Comparison of ENCODE assay signal across 21 cellular contexts in the genomic region with DNA sequence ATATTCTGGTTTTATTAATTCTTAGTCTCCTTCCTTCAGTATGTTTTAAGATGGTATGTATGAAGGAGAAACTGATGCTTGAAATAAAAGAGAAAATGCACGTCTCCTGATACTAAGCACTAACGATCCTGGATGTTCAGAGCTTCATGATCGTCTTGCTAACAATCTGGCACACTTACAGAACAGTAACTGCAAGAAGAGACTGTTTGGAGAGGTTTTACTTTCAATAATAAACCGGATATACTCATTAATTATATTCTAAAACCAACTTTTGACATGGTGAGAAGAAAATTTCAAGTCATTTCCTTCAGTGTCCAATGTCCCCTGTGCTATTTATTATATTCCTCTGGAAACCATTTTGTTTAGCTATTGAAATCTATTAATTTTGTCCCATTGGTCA.
A peak's percentile ranks its signal among the peaks of the same experiment; 100 is the strongest.
DNase-seq lines count a peak whose midpoint lies in the region; ATAC-seq, FAIRE-seq and TF ChIP-seq lines count a peak whose summit lies in the region.
"Had no signal": no experiment of that assay in that cellular context is flagged by ENCODE, and none has a peak within 500 bp of the region (broad histone marks: within the 10 kb centered on the region; RNA-seq: fewer than 3 reads in every experiment).

No MANE protein-coding gene starts in this region.

- no peak for TF ChIP-seq CTCF in MM.1S (IDR thresholded peaks at IDR 0.05; ENCODE audit: low read length)
- TF ChIP-seq CTCF in GM12878 (IDR thresholded peaks at IDR 0.05 in 2 of 3, conservative IDR thresholded peaks at IDR 0.05 in 1 of 3; ENCODE audit: control insufficient read depth in 2 of 3, extremely low read depth in 1 of 3, insufficient read depth in 1 of 3, low read depth in 3 of 3, low read length in 3 of 3) = no peak
- no peak for TF ChIP-seq CTCF in gastroesophageal sphincter (IDR thresholded peaks at IDR 0.05)

- no peak overlapping the region for H3K9ac ChIP-seq in MM.1S (ENCODE audit: low read length)
- no peak overlapping the region for H3K9ac ChIP-seq in GM12878 (ENCODE audit: control insufficient read depth, insufficient read depth, low read length)
- H3K9ac ChIP-seq: BLaER1 had no signal

- CTCF ChIA-PET in GM12878 (lab: Yijun Ruan, JAX) = no interaction called here

- no peak for TF ChIP-seq RAD21 in GM12878 (IDR thresholded peaks at IDR 0.05; ENCODE audit: insufficient read depth, low read depth, low read length)

- WGBS in GM12878 (ENCODE audit: insufficient coverage, insufficient replicate concordance, low lambda C conversion rate, missing lambda C conversion rate) = 0% methylated on average over 4 of the region's 4 CpGs
- 47 to 70% methylated on average over 4 of the region's 4 CpGs for WGBS in gastroesophageal sphincter (ENCODE audit: low coverage in 1 of 2), 2 donors

- RAD21 ChIA-PET in GM12878 (lab: Charles Lee; ENCODE audit: unreplicated experiment) = no interaction called here

- H3K4me1 ChIP-seq in MM.1S (ENCODE audit: low read length) (0 out of 2 replicates have a peak, but pooled peaks cover 7% of the 10 kb centered on the region), GM12878 (ENCODE audit: control insufficient read depth, insufficient read depth, low read length) (no peaks in the 10 kb centered on the region), gastroesophageal sphincter (no peaks in the 10 kb centered on the region)
- H3K4me1 ChIP-seq: BE2C, BLaER1 had no signal

- no peaks in the 10 kb centered on the region for H3K79me2 ChIP-seq in MM.1S (ENCODE audit: low read length)
- H3K79me2 ChIP-seq in GM12878 (ENCODE audit: control insufficient read depth, insufficient read depth, low read length) = no peaks in the 10 kb centered on the region

- no TSS peak for BruUV-seq in GM12878 (replicated peaks; lab: Mats Ljungman, UMichigan)

- POLR2A ChIA-PET in GM12878 (lab: Charles Lee) = no interaction called here

- H3K27me3 ChIP-seq in MM.1S (replicated peaks; ENCODE audit: insufficient read depth, low read length) = no peaks in the 10 kb centered on the region
- H3K27me3 ChIP-seq in GM12878 (replicated peaks in 1 of 2; ENCODE audit: control insufficient read depth in 2 of 2, insufficient read depth in 2 of 2, low read length in 1 of 2) = no peaks in the 10 kb centered on the region
- no peaks in the 10 kb centered on the region for H3K27me3 ChIP-seq in gastroesophageal sphincter
- H3K27me3 ChIP-seq: BE2C, BLaER1 had no signal

- TF ChIP-seq EP300 in GM12878 (IDR thresholded peaks at IDR 0.05; ENCODE audit: borderline replicate concordance in 1 of 2, control insufficient read depth in 1 of 2, low read depth in 2 of 2, low read length in 2 of 2) (no peak), gastroesophageal sphincter (IDR thresholded peaks at IDR 0.05) (no peak)

- no peak for FAIRE-seq in GM12878 (lab: Jason Lieb, UNC)
- FAIRE-seq: A204.1, GM12891 had no signal

- TF ChIP-seq POLR2A in GM12878 (IDR thresholded peaks at IDR 0.05; ENCODE audit: low read depth, low read length) (no peak), gastroesophageal sphincter (IDR thresholded peaks at IDR 0.05) (no peak)

- H2AFZ ChIP-seq in MM.1S (ENCODE audit: low read length) (0 out of 2 replicates have a peak overlapping the region, but pooled peaks have one; percentile 13), GM12878 (ENCODE audit: control insufficient read depth, low read depth, low read length) (no peak overlapping the region)

- H3F3A ChIP-seq in MM.1S (ENCODE audit: insufficient read depth, low read length) = no peaks in the 10 kb centered on the region

- H3K4me3 ChIP-seq in MM.1S (ENCODE audit: low read length) = no peak overlapping the region
- no peak overlapping the region for H3K4me3 ChIP-seq in GM12878
- H3K4me3 ChIP-seq in gastroesophageal sphincter = no peak overlapping the region
- H3K4me3 ChIP-seq: BLaER1 had no signal

- H3K27ac ChIP-seq in MM.1S (ENCODE audit: low read length) (no peak overlapping the region), GM12878 (ENCODE audit: control insufficient read depth, insufficient read depth) (no peak overlapping the region), gastroesophageal sphincter (no peak overlapping the region)
- H3K27ac ChIP-seq: BLaER1 had no signal

- H3K9me3 ChIP-seq in MM.1S (replicated peaks; ENCODE audit: insufficient read depth, low read length) (no peaks in the 10 kb centered on the region), GM12878 (replicated peaks; ENCODE audit: control insufficient read depth, insufficient read depth, low read length) (no peaks in the 10 kb centered on the region), gastroesophageal sphincter (no peaks in the 10 kb centered on the region)
- H3K9me3 ChIP-seq: BE2C, BLaER1 had no signal

- no peaks in the 10 kb centered on the region for H3K9me2 ChIP-seq in MM.1S (replicated peaks; ENCODE audit: insufficient read depth, low read length)

- in situ Hi-C loops in GM12878 (cut with MboI) = no loop called here

- H3K36me3 ChIP-seq in MM.1S (replicated peaks; ENCODE audit: insufficient read depth, low read length) = no peaks in the 10 kb centered on the region
- no peaks in the 10 kb centered on the region for H3K36me3 ChIP-seq in GM12878 (ENCODE audit: control insufficient read depth in 2 of 2, insufficient read depth in 2 of 2, low read length in 1 of 2)
- no peaks in the 10 kb centered on the region for H3K36me3 ChIP-seq in gastroesophageal sphincter
- H3K36me3 ChIP-seq: BE2C, BLaER1 had no signal

- peak; percentile 55 for DNase-seq in MM.1S
- DNase-seq in GM12878 (ENCODE audit: low read depth, low spot score) = no peak
- DNase-seq in EL = no peak
- DNase-seq in DMS79 treated with DMSO at 0.1 percent for 48 hours (lab: John Stamatoyannopoulos, UW) = no peak
- DNase-seq: 8988T; ACHN; BE2C; C1 segment of cervical spinal cord; CD4-positive, alpha-beta memory T cell; CD4-positive, CD25-positive, alpha-beta regulatory T cell; CD8-positive, alpha-beta memory T cell; COR-L47; DMS 273 treated with DMSO at 0.1 percent for 48 hours; DMS153; DMS53; DMS79; GDM1 had no signal

- SMC1A ChIA-PET in GM12878 (lab: Charles Lee; ENCODE audit: uncharacterized antibody, unreplicated experiment) = no interaction called here

- peak; percentile 31; the same call in 2 of the 3 replicates for ATAC-seq in GM12878
- ATAC-seq in gastroesophageal sphincter = no peak

- intact Hi-C loops in GM12878 (cut with micrococcal nuclease; ENCODE audit: unreplicated experiment) = no loop called here

- no peaks in the 10 kb centered on the region for H4K20me1 ChIP-seq in MM.1S (ENCODE audit: insufficient read depth, low read length)
- H4K20me1 ChIP-seq in GM12878 (ENCODE audit: control insufficient read depth, insufficient read depth) = no peaks in the 10 kb centered on the region
- H4K20me1 ChIP-seq: BLaER1 had no signal

- H3K4me2 ChIP-seq in MM.1S (ENCODE audit: low read depth, low read length) (peak overlapping the region; percentile 34), GM12878 (ENCODE audit: control insufficient read depth, insufficient read depth) (no peak overlapping the region)
- H3K4me2 ChIP-seq: BLaER1 had no signal

TF ChIP-seq in GM12878, 131 proteins besides CTCF, POLR2A, EP300 and RAD21 (continues in another document):
- TF ChIP-seq TARDBP (IDR thresholded peaks at IDR 0.05; ENCODE audit: borderline replicate concordance) (no peak), LARP7 (IDR thresholded peaks at IDR 0.05) (no peak), HDAC2 (IDR thresholded peaks at IDR 0.05) (no peak), MYC (IDR thresholded peaks at IDR 0.05; ENCODE audit: insufficient read depth, insufficient read length, insufficient replicate concordance, low read length, severe bottlenecking) (no peak)
- TF ChIP-seq, protein P1, sequence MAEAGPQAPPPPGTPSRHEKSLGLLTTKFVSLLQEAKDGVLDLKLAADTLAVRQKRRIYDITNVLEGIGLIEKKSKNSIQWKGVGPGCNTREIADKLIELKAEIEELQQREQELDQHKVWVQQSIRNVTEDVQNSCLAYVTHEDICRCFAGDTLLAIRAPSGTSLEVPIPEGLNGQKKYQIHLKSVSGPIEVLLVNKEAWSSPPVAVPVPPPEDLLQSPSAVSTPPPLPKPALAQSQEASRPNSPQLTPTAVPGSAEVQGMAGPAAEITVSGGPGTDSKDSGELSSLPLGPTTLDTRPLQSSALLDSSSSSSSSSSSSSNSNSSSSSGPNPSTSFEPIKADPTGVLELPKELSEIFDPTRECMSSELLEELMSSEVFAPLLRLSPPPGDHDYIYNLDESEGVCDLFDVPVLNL (IDR thresholded peaks at IDR 0.05; ENCODE audit: low read depth, low read length) = no peak
- TF ChIP-seq, protein P2, sequence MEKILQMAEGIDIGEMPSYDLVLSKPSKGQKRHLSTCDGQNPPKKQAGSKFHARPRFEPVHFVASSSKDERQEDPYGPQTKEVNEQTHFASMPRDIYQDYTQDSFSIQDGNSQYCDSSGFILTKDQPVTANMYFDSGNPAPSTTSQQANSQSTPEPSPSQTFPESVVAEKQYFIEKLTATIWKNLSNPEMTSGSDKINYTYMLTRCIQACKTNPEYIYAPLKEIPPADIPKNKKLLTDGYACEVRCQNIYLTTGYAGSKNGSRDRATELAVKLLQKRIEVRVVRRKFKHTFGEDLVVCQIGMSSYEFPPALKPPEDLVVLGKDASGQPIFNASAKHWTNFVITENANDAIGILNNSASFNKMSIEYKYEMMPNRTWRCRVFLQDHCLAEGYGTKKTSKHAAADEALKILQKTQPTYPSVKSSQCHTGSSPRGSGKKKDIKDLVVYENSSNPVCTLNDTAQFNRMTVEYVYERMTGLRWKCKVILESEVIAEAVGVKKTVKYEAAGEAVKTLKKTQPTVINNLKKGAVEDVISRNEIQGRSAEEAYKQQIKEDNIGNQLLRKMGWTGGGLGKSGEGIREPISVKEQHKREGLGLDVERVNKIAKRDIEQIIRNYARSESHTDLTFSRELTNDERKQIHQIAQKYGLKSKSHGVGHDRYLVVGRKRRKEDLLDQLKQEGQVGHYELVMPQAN (conservative IDR thresholded peaks at IDR 0.05) = no peak
